ENCODE assay signal across 8 cellular contexts in the genomic region with DNA sequence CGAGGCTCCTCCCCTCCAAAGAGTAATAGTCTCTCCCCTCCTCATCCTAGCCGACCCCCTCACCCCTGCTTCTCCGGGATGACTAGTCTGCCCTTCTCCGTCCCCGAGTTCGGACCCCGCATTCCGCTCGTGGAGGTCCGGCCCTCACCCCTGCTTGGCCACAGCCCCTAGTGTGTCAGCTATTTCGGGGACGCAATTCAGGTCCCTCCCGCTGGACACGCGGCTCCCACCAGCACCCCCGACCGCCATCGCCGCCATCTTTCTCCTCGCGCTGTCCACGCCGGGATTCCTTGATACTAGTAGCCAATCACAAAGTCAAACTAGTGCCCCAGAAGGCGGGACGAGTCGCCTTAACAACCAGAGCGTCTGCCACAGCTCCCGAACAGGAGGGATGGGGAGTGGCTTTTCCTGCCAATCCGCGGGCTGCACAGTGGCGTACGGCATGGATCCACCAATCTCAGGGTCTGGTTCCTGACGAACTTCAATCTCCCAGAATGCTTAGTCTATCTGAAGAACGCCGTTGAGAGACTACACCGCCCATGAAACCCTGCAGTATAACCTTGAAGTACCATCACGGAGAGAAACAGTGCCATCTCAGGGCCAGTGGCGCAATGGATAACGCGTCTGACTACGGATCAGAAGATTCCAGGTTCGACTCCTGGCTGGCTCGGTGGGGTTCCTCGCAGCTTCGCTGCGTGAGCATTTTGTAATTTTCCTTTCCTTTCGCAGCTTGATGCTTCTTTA. TPM values are rescaled to one million over a fixed set of nuclear protein-coding genes. Genes with fewer than 3 reads are reported as not detected.
DNase-seq lines count a peak whose midpoint lies in the region; ATAC-seq, FAIRE-seq and TF ChIP-seq lines count a peak whose summit lies in the region.

A gene (minus strand): TSS at position 273 of the 744 bp plus-strand sequence. CDS start 15 bp downstream, at position 258.

- H3K4me2 ChIP-seq in parathyroid adenoma (ENCODE audit: low read length), result peak within 1 kb of the TSS; percentile 83

- H3K27ac ChIP-seq in adipose tissue (ENCODE audit: low read depth, low read length), result peak within 1 kb of the TSS; percentile 31
- H3K27ac ChIP-seq in cardiac muscle cell, result peak within 1 kb of the TSS; percentile 86
- peak within 1 kb of the TSS; percentile 80 for H3K27ac ChIP-seq in parathyroid adenoma
- peak within 1 kb of the TSS; percentile 84 to 97 (median 90) for H3K27ac ChIP-seq in tibial nerve

- peak within 1 kb of the TSS; percentile 91 for H3K9ac ChIP-seq in parathyroid adenoma

- H3K9me3 ChIP-seq in cardiac muscle cell (ENCODE audit: low read depth) (no peaks in the 10 kb centered on the region), parathyroid adenoma (ENCODE audit: control insufficient read depth, low read length) (no peaks in the 10 kb centered on the region), tibial nerve (no peaks in the 10 kb centered on the region)

- WGBS in adipose tissue, 3 donors, result 0 to 1% (median 0%) methylated on average over 47 of the region's 47 CpGs
- 0 to 1% methylated on average over 47 of the region's 47 CpGs for WGBS in tibial nerve, 2 donors

- TF ChIP-seq POLR2A in GM12892 (IDR thresholded peaks at IDR 0.05; ENCODE audit: low read depth, low read length) (peak; percentile 87), tibial nerve (IDR thresholded peaks at IDR 0.05) (peak; percentile 75 to 92)

- DNase-seq in GM12892 (ENCODE audit: insufficient read length) (peak; percentile 87), NCI-H1436 (lab: John Stamatoyannopoulos, UW) (peak; percentile 98), SW480 (ENCODE audit: low spot score) (peak; percentile 99), cardiac muscle cell (ENCODE audit: low read depth in 1 of 2, low spot score in 1 of 2) (peak; percentile 99 to 100), tibial nerve (ENCODE audit: low spot score in 2 of 2) (peak; percentile 98 to 100)

- H3K4me1 ChIP-seq in cardiac muscle cell (ENCODE audit: low read depth) (peaks cover 7% of the 10 kb centered on the region), parathyroid adenoma (peaks cover 7% of the 10 kb centered on the region), tibial nerve (peaks cover 0 to 20% (median 12%) of the 10 kb centered on the region in 4 donors)

- H3K4me3 ChIP-seq in cardiac muscle cell (peak within 1 kb of the TSS; percentile 79), parathyroid adenoma (ENCODE audit: low read depth, low read length) (peak within 1 kb of the TSS; percentile 77), tibial nerve (peak within 1 kb of the TSS; percentile 44 to 86 (median 75))

- no peaks in the 10 kb centered on the region for H3K79me2 ChIP-seq in parathyroid adenoma

- H2AFZ ChIP-seq in parathyroid adenoma, result peak within 1 kb of the TSS; percentile 96

- ATAC-seq in HG02840 (IDR thresholded peaks at IDR 0.05; ENCODE audit: low FRiP score, unreplicated experiment), result peak; percentile 93

- no peaks in the 10 kb centered on the region for H3K27me3 ChIP-seq in cardiac muscle cell
- H3K27me3 ChIP-seq in parathyroid adenoma (ENCODE audit: control insufficient read depth, insufficient read depth, low read length), result no peaks in the 10 kb centered on the region
- H3K27me3 ChIP-seq in tibial nerve, result no peaks in the 10 kb centered on the region

- FAIRE-seq in GM12892 (lab: Jason Lieb, UNC), result peak; percentile 91

- peak; percentile 92 to 93 for TF ChIP-seq EP300 in tibial nerve (IDR thresholded peaks at IDR 0.05)

- TF ChIP-seq CTCF in cardiac muscle cell (IDR thresholded peaks at IDR 0.05; ENCODE audit: low read depth, low read length) (no peak), parathyroid adenoma (IDR thresholded peaks at IDR 0.05) (no peak), tibial nerve (IDR thresholded peaks at IDR 0.05) (peak in 1 of 5 experiments; percentile 10)

- H3K36me3 ChIP-seq in cardiac muscle cell (peaks cover 13% of the 10 kb centered on the region), parathyroid adenoma (ENCODE audit: control insufficient read depth, insufficient read depth, low read length) (no peaks in the 10 kb centered on the region), tibial nerve (peaks cover 0 to 25% (median 7%) of the 10 kb centered on the region in 3 donors)

RNA-seq across cellular contexts. Expression of the gene that starts here (rescaled TPM):
- 80.7 TPM for polyA plus RNA-seq in GM12892 (2012; ENCODE audit: missing spikeins)
- 10 to 100 TPM; 30.8 to 46.0 (median 32.7) TPM for polyA plus RNA-seq in adipose tissue
- 53.9 and 62.7 TPM in 2 replicates for total RNA-seq in cardiac muscle cell
- 131 and 134 TPM in 2 replicates for polyA plus RNA-seq in cardiac muscle cell
- 10 to 100 TPM; 60.6 to 82.5 (median 76.8) TPM for total RNA-seq in tibial nerve

Comparison
In these comparisons a context has a peak if more than half of its experiments do, and no peak if none do; other contexts are left out.
1. Peak in every context shown above with its lines: DNase-seq, ATAC-seq, H3K4me3 ChIP-seq and H3K27ac ChIP-seq.
2. H3K27ac ChIP-seq: peak in every context shown above with its lines; median percentile 90 in tibial nerve; 86 in cardiac muscle cell; 80 in parathyroid adenoma; 31 in adipose tissue.